ENCODE assay signal across 1 cellular context in the genomic region with DNA sequence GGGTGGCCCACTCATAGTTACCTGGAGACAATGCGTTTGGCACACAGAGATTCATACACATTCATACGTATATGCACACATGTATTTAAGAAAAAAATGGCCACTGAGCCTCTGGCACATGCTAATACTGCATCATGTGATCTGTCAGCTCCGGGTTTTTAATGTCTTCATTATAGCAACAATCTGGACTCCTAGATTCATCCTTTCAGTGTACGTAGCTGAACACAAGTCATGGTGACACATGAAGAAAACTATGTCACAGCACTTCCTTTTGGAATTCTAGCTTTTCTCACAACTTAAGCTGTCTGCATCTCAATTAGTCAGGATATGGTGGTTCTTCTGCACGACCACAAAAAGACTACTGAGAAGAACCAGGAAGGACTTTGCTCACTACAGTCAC.
TF ChIP-seq lines count a peak whose summit lies in the region.

No MANE protein-coding gene starts in this region.

TF ChIP-seq in K562, 482 proteins besides CTCF, POLR2A, EP300 and RAD21:
- TF ChIP-seq, protein P1, sequence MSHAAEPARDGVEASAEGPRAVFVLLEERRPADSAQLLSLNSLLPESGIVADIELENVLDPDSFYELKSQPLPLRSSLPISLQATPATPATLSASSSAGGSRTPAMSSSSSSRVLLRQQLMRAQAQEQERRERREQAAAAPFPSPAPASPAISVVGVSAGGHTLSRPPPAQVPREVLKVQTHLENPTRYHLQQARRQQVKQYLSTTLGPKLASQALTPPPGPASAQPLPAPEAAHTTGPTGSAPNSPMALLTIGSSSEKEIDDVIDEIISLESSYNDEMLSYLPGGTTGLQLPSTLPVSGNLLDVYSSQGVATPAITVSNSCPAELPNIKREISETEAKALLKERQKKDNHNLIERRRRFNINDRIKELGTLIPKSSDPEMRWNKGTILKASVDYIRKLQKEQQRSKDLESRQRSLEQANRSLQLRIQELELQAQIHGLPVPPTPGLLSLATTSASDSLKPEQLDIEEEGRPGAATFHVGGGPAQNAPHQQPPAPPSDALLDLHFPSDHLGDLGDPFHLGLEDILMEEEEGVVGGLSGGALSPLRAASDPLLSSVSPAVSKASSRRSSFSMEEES (CRISPR knock-in tag; IDR thresholded peaks at IDR 0.05), result peak; percentile 50
- TF ChIP-seq RAD51 (IDR thresholded peaks at IDR 0.05; ENCODE audit: borderline replicate concordance, low read depth) (no peak), RFX5 (IDR thresholded peaks at IDR 0.05; ENCODE audit: low read depth, low read length) (no peak)
